In the genomic region with DNA sequence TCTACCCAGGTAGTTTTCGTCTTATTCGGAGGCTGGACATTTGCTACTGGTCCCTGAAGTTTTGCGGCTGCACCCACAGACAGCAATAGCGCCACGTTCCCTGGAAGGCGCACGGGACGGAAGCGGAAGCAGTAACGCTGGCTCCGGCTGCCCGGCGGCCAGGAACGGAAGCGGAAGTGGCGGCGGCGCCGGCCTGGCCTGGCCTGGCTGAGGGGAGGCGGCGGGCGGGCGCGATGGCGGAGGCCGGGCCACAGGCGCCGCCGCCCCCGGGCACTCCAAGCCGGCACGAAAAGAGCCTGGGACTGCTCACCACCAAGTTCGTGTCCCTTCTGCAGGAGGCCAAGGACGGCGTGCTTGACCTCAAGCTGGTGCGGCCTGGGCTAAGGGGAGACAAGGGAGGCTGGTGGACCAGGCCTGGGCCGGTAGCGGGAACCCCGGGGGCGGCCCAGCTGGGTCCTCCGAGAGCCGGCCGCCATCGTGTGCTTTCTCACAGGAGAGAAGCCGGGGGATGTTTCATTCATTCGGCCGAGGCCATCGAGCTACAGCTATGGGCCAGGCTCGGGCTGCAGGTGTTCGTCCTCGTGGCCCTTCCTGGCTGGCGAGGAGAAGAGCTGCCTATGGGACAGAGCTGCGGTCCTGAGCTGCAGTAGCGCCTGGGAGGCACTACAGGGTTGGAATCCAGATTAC, we compare ENCODE assay signal across 1 cellular context.
TF ChIP-seq lines count a peak whose summit lies in the region.

A gene with protein sequence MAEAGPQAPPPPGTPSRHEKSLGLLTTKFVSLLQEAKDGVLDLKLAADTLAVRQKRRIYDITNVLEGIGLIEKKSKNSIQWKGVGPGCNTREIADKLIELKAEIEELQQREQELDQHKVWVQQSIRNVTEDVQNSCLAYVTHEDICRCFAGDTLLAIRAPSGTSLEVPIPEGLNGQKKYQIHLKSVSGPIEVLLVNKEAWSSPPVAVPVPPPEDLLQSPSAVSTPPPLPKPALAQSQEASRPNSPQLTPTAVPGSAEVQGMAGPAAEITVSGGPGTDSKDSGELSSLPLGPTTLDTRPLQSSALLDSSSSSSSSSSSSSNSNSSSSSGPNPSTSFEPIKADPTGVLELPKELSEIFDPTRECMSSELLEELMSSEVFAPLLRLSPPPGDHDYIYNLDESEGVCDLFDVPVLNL (plus strand): TSS at position 161 of the 687 bp plus-strand sequence. CDS start 73 bp downstream, at position 234.

TF ChIP-seq in K562, 482 proteins besides CTCF, POLR2A, EP300 and RAD21 (continued from another document and continues in another):
- no peak; the same call in 1 of the 2 replicates for TF ChIP-seq EHMT2 (IDR thresholded peaks at IDR 0.05)
- no peak for TF ChIP-seq OTX1 (CRISPR knock-in tag; IDR thresholded peaks at IDR 0.05)
- TF ChIP-seq, protein P1, sequence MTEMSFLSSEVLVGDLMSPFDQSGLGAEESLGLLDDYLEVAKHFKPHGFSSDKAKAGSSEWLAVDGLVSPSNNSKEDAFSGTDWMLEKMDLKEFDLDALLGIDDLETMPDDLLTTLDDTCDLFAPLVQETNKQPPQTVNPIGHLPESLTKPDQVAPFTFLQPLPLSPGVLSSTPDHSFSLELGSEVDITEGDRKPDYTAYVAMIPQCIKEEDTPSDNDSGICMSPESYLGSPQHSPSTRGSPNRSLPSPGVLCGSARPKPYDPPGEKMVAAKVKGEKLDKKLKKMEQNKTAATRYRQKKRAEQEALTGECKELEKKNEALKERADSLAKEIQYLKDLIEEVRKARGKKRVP (CRISPR knock-in tag; IDR thresholded peaks at IDR 0.05), result no peak
- no peak for TF ChIP-seq ZNF354B (CRISPR knock-in tag; IDR thresholded peaks at IDR 0.05)
- no peak for TF ChIP-seq PHB2 (IDR thresholded peaks at IDR 0.05; ENCODE audit: low read depth)
- TF ChIP-seq NFE2 (IDR thresholded peaks at IDR 0.05; ENCODE audit: low read depth), result no peak; the same call in 1 of the 2 replicates
- no peak for TF ChIP-seq ADNP (tag; IDR thresholded peaks at IDR 0.05)
- no peak for TF ChIP-seq MED1 (CRISPR knock-in tag; IDR thresholded peaks at IDR 0.05; ENCODE audit: borderline replicate concordance)
- TF ChIP-seq RFX7 (CRISPR knock-in tag; IDR thresholded peaks at IDR 0.05), result no peak
- no peak for TF ChIP-seq GATAD2A (IDR thresholded peaks at IDR 0.05)
- no peak for TF ChIP-seq MTA1 (IDR thresholded peaks at IDR 0.05; ENCODE audit: borderline replicate concordance)
- TF ChIP-seq SMAD3 (CRISPR knock-in tag; conservative IDR thresholded peaks at IDR 0.05), result no peak
- peak; percentile 55; the same call in 1 of the 2 replicates for TF ChIP-seq POLR2AphosphoS5 (IDR thresholded peaks at IDR 0.05; ENCODE audit: control insufficient read depth, insufficient read depth, low read depth, low read length)
- no peak for TF ChIP-seq POLR2AphosphoS2 (IDR thresholded peaks at IDR 0.05; ENCODE audit: low read length)
- TF ChIP-seq CAMTA2 (CRISPR knock-in tag; conservative IDR thresholded peaks at IDR 0.05), result no peak
- TF ChIP-seq SMAD2 (IDR thresholded peaks at IDR 0.05; ENCODE audit: low read depth, low read length), result no peak
- no peak; the same call in 1 of the 2 replicates for TF ChIP-seq TCF3 (CRISPR knock-in tag; IDR thresholded peaks at IDR 0.05)
- peak; percentile 95 for TF ChIP-seq BHLHE40 (IDR thresholded peaks at IDR 0.05; ENCODE audit: low read length)
- TF ChIP-seq POLR2G (IDR thresholded peaks at IDR 0.05; ENCODE audit: low read depth, low read length), result peak; percentile 90
- no peak for TF ChIP-seq U2AF2 (optimal IDR thresholded peaks at IDR 0.05; ENCODE audit: low read depth, low read length)
- TF ChIP-seq, protein P2, sequence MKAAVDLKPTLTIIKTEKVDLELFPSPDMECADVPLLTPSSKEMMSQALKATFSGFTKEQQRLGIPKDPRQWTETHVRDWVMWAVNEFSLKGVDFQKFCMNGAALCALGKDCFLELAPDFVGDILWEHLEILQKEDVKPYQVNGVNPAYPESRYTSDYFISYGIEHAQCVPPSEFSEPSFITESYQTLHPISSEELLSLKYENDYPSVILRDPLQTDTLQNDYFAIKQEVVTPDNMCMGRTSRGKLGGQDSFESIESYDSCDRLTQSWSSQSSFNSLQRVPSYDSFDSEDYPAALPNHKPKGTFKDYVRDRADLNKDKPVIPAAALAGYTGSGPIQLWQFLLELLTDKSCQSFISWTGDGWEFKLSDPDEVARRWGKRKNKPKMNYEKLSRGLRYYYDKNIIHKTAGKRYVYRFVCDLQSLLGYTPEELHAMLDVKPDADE (conservative IDR thresholded peaks at IDR 0.05; ENCODE audit: control insufficient read depth, low read depth, low read length), result peak; percentile 89
- TF ChIP-seq U2AF1 (optimal IDR thresholded peaks at IDR 0.05; ENCODE audit: low read depth, low read length), result no peak
- no peak for TF ChIP-seq PRMT5 (CRISPR knock-in tag; IDR thresholded peaks at IDR 0.05)
- peak; percentile 77; the same call in 1 of the 2 replicates for TF ChIP-seq ESRRA (IDR thresholded peaks at IDR 0.05; ENCODE audit: borderline replicate concordance, low read depth)
- 0 out of 2 replicates have a peak, but pooled peaks have one; percentile 8 for TF ChIP-seq ZNF24 (IDR thresholded peaks at IDR 0.05)
- TF ChIP-seq RBM17 (IDR thresholded peaks at IDR 0.05; ENCODE audit: borderline replicate concordance, low read depth, low read length), result no peak
- TF ChIP-seq, protein P3, sequence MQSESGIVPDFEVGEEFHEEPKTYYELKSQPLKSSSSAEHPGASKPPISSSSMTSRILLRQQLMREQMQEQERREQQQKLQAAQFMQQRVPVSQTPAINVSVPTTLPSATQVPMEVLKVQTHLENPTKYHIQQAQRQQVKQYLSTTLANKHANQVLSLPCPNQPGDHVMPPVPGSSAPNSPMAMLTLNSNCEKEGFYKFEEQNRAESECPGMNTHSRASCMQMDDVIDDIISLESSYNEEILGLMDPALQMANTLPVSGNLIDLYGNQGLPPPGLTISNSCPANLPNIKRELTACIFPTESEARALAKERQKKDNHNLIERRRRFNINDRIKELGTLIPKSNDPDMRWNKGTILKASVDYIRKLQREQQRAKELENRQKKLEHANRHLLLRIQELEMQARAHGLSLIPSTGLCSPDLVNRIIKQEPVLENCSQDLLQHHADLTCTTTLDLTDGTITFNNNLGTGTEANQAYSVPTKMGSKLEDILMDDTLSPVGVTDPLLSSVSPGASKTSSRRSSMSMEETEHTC (IDR thresholded peaks at IDR 0.05), result no peak
- no peak for TF ChIP-seq ZNF146 (CRISPR knock-in tag; IDR thresholded peaks at IDR 0.05; ENCODE audit: unreplicated experiment)
- TF ChIP-seq GABPB2 (CRISPR knock-in tag; conservative IDR thresholded peaks at IDR 0.05), result no peak
- TF ChIP-seq CTBP1 (IDR thresholded peaks at IDR 0.05; ENCODE audit: borderline replicate concordance), result peak; percentile 54
- no peak for TF ChIP-seq EZH2 (IDR thresholded peaks at IDR 0.05; ENCODE audit: borderline replicate concordance, low read depth, low read length)
- TF ChIP-seq SIN3A (IDR thresholded peaks at IDR 0.05; ENCODE audit: borderline replicate concordance in 2 of 2, control insufficient read depth in 1 of 2, low read depth in 2 of 2, low read length in 2 of 2), result peak in 1 of 2 experiments; percentile 90; a peak in 2 of 4 replicates
- peak; percentile 85 for TF ChIP-seq PHF20 (IDR thresholded peaks at IDR 0.05; ENCODE audit: partially characterized antibody)
- TF ChIP-seq, protein P4, sequence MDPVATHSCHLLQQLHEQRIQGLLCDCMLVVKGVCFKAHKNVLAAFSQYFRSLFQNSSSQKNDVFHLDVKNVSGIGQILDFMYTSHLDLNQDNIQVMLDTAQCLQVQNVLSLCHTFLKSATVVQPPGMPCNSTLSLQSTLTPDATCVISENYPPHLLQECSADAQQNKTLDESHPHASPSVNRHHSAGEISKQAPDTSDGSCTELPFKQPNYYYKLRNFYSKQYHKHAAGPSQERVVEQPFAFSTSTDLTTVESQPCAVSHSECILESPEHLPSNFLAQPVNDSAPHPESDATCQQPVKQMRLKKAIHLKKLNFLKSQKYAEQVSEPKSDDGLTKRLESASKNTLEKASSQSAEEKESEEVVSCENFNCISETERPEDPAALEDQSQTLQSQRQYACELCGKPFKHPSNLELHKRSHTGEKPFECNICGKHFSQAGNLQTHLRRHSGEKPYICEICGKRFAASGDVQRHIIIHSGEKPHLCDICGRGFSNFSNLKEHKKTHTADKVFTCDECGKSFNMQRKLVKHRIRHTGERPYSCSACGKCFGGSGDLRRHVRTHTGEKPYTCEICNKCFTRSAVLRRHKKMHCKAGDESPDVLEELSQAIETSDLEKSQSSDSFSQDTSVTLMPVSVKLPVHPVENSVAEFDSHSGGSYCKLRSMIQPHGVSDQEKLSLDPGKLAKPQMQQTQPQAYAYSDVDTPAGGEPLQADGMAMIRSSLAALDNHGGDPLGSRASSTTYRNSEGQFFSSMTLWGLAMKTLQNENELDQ (CRISPR knock-in tag; IDR thresholded peaks at IDR 0.05; ENCODE audit: borderline replicate concordance), result no peak
- TF ChIP-seq ASH1L (IDR thresholded peaks at IDR 0.05; ENCODE audit: borderline replicate concordance, low read depth, partially characterized antibody), result no peak
- peak; percentile 97 for TF ChIP-seq ETV6 (IDR thresholded peaks at IDR 0.05; ENCODE audit: borderline replicate concordance in 1 of 2, low read depth in 2 of 2, low read length in 1 of 2)
- TF ChIP-seq ETV6 (CRISPR knock-in tag; IDR thresholded peaks at IDR 0.05; ENCODE audit: borderline replicate concordance), result no peak
- TF ChIP-seq FOXP1 (CRISPR knock-in tag; IDR thresholded peaks at IDR 0.05), result no peak
- TF ChIP-seq ZKSCAN3 (CRISPR knock-in tag; IDR thresholded peaks at IDR 0.05), result no peak
- TF ChIP-seq BCL6 (CRISPR knock-in tag; IDR thresholded peaks at IDR 0.05), result no peak
- no peak for TF ChIP-seq ZNF717 (CRISPR knock-in tag; IDR thresholded peaks at IDR 0.05)
- TF ChIP-seq TRIM28 (IDR thresholded peaks at IDR 0.05), result no peak
- TF ChIP-seq, protein P5, sequence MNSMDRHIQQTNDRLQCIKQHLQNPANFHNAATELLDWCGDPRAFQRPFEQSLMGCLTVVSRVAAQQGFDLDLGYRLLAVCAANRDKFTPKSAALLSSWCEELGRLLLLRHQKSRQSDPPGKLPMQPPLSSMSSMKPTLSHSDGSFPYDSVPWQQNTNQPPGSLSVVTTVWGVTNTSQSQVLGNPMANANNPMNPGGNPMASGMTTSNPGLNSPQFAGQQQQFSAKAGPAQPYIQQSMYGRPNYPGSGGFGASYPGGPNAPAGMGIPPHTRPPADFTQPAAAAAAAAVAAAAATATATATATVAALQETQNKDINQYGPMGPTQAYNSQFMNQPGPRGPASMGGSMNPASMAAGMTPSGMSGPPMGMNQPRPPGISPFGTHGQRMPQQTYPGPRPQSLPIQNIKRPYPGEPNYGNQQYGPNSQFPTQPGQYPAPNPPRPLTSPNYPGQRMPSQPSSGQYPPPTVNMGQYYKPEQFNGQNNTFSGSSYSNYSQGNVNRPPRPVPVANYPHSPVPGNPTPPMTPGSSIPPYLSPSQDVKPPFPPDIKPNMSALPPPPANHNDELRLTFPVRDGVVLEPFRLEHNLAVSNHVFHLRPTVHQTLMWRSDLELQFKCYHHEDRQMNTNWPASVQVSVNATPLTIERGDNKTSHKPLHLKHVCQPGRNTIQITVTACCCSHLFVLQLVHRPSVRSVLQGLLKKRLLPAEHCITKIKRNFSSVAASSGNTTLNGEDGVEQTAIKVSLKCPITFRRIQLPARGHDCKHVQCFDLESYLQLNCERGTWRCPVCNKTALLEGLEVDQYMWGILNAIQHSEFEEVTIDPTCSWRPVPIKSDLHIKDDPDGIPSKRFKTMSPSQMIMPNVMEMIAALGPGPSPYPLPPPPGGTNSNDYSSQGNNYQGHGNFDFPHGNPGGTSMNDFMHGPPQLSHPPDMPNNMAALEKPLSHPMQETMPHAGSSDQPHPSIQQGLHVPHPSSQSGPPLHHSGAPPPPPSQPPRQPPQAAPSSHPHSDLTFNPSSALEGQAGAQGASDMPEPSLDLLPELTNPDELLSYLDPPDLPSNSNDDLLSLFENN (IDR thresholded peaks at IDR 0.05; ENCODE audit: low read depth in 2 of 2, low read length in 2 of 2), result no peak
- TF ChIP-seq, protein P6, sequence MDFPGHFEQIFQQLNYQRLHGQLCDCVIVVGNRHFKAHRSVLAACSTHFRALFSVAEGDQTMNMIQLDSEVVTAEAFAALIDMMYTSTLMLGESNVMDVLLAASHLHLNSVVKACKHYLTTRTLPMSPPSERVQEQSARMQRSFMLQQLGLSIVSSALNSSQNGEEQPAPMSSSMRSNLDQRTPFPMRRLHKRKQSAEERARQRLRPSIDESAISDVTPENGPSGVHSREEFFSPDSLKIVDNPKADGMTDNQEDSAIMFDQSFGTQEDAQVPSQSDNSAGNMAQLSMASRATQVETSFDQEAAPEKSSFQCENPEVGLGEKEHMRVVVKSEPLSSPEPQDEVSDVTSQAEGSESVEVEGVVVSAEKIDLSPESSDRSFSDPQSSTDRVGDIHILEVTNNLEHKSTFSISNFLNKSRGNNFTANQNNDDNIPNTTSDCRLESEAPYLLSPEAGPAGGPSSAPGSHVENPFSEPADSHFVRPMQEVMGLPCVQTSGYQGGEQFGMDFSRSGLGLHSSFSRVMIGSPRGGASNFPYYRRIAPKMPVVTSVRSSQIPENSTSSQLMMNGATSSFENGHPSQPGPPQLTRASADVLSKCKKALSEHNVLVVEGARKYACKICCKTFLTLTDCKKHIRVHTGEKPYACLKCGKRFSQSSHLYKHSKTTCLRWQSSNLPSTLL (IDR thresholded peaks at IDR 0.05), result no peak
- TF ChIP-seq SMC3 (conservative IDR thresholded peaks at IDR 0.05; ENCODE audit: insufficient read depth, low read depth, low read length), result peak; percentile 28; the same call in 1 of the 2 replicates
- TF ChIP-seq, protein P7, sequence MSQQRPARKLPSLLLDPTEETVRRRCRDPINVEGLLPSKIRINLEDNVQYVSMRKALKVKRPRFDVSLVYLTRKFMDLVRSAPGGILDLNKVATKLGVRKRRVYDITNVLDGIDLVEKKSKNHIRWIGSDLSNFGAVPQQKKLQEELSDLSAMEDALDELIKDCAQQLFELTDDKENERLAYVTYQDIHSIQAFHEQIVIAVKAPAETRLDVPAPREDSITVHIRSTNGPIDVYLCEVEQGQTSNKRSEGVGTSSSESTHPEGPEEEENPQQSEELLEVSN (IDR thresholded peaks at IDR 0.05; ENCODE audit: borderline replicate concordance in 1 of 2, extremely low read depth in 1 of 2, insufficient read depth in 1 of 2, insufficient read length in 1 of 2, low read depth in 1 of 2, low read length in 1 of 2, poor library complexity in 1 of 2, severe bottlenecking in 1 of 2), result no peak
- no peak for TF ChIP-seq CHD4 (IDR thresholded peaks at IDR 0.05; ENCODE audit: insufficient read depth, insufficient replicate concordance, low read depth, low read length, poor library complexity, severe bottlenecking)
- TF ChIP-seq, protein P8, sequence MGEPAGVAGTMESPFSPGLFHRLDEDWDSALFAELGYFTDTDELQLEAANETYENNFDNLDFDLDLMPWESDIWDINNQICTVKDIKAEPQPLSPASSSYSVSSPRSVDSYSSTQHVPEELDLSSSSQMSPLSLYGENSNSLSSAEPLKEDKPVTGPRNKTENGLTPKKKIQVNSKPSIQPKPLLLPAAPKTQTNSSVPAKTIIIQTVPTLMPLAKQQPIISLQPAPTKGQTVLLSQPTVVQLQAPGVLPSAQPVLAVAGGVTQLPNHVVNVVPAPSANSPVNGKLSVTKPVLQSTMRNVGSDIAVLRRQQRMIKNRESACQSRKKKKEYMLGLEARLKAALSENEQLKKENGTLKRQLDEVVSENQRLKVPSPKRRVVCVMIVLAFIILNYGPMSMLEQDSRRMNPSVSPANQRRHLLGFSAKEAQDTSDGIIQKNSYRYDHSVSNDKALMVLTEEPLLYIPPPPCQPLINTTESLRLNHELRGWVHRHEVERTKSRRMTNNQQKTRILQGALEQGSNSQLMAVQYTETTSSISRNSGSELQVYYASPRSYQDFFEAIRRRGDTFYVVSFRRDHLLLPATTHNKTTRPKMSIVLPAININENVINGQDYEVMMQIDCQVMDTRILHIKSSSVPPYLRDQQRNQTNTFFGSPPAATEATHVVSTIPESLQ (CRISPR knock-in tag; IDR thresholded peaks at IDR 0.05), result no peak
- TF ChIP-seq ZNF551 (CRISPR knock-in tag; IDR thresholded peaks at IDR 0.05), result no peak
